Comparison of ENCODE assay signal across 2 cellular contexts in the genomic region with DNA sequence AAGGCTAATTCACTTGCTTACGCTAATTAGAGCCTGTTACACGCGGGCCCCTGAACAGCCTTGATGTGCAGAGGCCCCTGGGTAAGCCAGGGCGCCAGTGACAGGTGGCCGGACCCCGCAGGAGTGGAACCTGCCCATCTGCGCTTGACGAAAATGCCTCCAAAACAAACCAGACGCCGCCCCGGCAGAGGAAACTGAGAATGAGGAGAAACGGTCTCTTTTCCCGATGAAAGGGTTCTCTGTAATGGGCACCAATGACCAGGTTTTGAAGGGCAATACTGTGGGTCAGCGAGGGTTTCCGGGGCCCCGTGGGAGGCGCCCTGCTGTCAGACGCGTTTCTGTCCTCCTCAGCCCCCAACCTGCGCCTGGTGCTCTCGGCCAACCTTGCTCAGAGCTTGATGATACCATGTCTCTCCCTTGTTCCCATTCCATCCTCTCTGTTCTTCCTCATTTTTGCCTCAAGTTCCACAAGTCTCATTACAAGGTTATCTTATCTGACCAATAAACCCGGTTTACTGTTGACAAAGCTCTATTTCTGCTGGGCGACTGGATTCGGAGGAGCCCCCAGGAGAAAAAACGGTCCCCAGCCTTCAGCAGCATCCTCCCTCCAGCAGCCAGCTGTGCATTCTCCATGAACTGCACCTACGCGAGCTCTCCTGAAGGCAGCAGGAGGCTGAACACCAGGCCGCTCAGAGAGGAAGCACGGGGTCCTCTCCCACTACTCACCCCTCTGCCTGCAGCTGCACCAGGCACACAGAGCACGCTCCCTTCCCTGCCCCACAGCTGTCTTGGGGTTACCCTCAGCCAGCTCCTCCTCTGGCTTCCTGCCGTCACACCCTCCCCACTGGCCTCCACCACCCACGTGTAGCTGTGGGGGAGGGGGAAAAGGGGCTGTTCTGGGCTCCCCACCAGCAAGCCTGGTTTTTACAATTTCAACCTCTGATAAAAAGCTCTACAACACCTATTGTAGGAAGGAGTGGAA.
TF ChIP-seq lines count a peak whose summit lies in the region.

No MANE protein-coding gene starts in this region.

TF ChIP-seq in K562, 482 proteins besides CTCF, POLR2A, EP300 and RAD21 (continued from another document and continues in another):
- TF ChIP-seq, protein P1, sequence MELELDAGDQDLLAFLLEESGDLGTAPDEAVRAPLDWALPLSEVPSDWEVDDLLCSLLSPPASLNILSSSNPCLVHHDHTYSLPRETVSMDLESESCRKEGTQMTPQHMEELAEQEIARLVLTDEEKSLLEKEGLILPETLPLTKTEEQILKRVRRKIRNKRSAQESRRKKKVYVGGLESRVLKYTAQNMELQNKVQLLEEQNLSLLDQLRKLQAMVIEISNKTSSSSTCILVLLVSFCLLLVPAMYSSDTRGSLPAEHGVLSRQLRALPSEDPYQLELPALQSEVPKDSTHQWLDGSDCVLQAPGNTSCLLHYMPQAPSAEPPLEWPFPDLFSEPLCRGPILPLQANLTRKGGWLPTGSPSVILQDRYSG (tag; conservative IDR thresholded peaks at IDR 0.05; ENCODE audit: low read depth) = no peak
- TF ChIP-seq, protein P2, sequence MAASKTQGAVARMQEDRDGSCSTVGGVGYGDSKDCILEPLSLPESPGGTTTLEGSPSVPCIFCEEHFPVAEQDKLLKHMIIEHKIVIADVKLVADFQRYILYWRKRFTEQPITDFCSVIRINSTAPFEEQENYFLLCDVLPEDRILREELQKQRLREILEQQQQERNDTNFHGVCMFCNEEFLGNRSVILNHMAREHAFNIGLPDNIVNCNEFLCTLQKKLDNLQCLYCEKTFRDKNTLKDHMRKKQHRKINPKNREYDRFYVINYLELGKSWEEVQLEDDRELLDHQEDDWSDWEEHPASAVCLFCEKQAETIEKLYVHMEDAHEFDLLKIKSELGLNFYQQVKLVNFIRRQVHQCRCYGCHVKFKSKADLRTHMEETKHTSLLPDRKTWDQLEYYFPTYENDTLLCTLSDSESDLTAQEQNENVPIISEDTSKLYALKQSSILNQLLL (CRISPR knock-in tag; IDR thresholded peaks at IDR 0.05; ENCODE audit: borderline replicate concordance) = no peak
- TF ChIP-seq BHLHE40 (IDR thresholded peaks at IDR 0.05; ENCODE audit: low read length) (no peak), RBM22 (IDR thresholded peaks at IDR 0.05; ENCODE audit: low read depth, low read length, poor library complexity, severe bottlenecking) (no peak), MAFG (tag; conservative IDR thresholded peaks at IDR 0.05) (no peak), ZNF354B (CRISPR knock-in tag; IDR thresholded peaks at IDR 0.05) (no peak), ZKSCAN1 (IDR thresholded peaks at IDR 0.05; ENCODE audit: low read depth, low read length) (no peak), POLR2B (IDR thresholded peaks at IDR 0.05; ENCODE audit: low read depth, partially characterized antibody) (no peak), SAFB2 (IDR thresholded peaks at IDR 0.05; ENCODE audit: borderline replicate concordance, low read depth, low read length, severe bottlenecking) (no peak), ZNF146 (CRISPR knock-in tag; IDR thresholded peaks at IDR 0.05; ENCODE audit: unreplicated experiment) (no peak), FOXA3 (CRISPR knock-in tag; conservative IDR thresholded peaks at IDR 0.05 in 1 of 2, IDR thresholded peaks at IDR 0.05 in 1 of 2) (peak; percentile 32 to 55; a peak in 1 of 4 replicates), ZNF184 (CRISPR knock-in tag; IDR thresholded peaks at IDR 0.05) (no peak), CEBPG (CRISPR knock-in tag; IDR thresholded peaks at IDR 0.05) (no peak), CEBPG (tag; conservative IDR thresholded peaks at IDR 0.05 in 1 of 2, IDR thresholded peaks at IDR 0.05 in 1 of 2) (no peak), STAG1 (CRISPR knock-in tag; IDR thresholded peaks at IDR 0.05; ENCODE audit: borderline replicate concordance) (no peak), BCOR (IDR thresholded peaks at IDR 0.05) (no peak), JUN (IDR thresholded peaks at IDR 0.05; ENCODE audit: borderline replicate concordance, low read depth, low read length) (no peak), JUN (CRISPR knock-in tag; IDR thresholded peaks at IDR 0.05; ENCODE audit: borderline replicate concordance) (no peak)
- TF ChIP-seq, protein P3, sequence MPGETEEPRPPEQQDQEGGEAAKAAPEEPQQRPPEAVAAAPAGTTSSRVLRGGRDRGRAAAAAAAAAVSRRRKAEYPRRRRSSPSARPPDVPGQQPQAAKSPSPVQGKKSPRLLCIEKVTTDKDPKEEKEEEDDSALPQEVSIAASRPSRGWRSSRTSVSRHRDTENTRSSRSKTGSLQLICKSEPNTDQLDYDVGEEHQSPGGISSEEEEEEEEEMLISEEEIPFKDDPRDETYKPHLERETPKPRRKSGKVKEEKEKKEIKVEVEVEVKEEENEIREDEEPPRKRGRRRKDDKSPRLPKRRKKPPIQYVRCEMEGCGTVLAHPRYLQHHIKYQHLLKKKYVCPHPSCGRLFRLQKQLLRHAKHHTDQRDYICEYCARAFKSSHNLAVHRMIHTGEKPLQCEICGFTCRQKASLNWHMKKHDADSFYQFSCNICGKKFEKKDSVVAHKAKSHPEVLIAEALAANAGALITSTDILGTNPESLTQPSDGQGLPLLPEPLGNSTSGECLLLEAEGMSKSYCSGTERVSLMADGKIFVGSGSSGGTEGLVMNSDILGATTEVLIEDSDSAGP (CRISPR knock-in tag; IDR thresholded peaks at IDR 0.05) = no peak
- TF ChIP-seq, protein P4, sequence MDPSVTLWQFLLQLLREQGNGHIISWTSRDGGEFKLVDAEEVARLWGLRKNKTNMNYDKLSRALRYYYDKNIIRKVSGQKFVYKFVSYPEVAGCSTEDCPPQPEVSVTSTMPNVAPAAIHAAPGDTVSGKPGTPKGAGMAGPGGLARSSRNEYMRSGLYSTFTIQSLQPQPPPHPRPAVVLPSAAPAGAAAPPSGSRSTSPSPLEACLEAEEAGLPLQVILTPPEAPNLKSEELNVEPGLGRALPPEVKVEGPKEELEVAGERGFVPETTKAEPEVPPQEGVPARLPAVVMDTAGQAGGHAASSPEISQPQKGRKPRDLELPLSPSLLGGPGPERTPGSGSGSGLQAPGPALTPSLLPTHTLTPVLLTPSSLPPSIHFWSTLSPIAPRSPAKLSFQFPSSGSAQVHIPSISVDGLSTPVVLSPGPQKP (CRISPR knock-in tag; IDR thresholded peaks at IDR 0.05) = no peak
- TF ChIP-seq, protein P5, sequence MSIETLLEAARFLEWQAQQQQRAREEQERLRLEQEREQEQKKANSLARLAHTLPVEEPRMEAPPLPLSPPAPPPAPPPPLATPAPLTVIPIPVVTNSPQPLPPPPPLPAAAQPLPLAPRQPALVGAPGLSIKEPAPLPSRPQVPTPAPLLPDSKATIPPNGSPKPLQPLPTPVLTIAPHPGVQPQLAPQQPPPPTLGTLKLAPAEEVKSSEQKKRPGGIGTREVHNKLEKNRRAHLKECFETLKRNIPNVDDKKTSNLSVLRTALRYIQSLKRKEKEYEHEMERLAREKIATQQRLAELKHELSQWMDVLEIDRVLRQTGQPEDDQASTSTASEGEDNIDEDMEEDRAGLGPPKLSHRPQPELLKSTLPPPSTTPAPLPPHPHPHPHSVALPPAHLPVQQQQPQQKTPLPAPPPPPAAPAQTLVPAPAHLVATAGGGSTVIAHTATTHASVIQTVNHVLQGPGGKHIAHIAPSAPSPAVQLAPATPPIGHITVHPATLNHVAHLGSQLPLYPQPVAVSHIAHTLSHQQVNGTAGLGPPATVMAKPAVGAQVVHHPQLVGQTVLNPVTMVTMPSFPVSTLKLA (conservative IDR thresholded peaks at IDR 0.05) = peak in 1 of 2 experiments; percentile 51; a peak in 1 of 4 replicates

TF ChIP-seq in neural cell, 6 proteins besides CTCF, POLR2A, EP300 and RAD21 (continued from another document):
- TF ChIP-seq, protein P6, sequence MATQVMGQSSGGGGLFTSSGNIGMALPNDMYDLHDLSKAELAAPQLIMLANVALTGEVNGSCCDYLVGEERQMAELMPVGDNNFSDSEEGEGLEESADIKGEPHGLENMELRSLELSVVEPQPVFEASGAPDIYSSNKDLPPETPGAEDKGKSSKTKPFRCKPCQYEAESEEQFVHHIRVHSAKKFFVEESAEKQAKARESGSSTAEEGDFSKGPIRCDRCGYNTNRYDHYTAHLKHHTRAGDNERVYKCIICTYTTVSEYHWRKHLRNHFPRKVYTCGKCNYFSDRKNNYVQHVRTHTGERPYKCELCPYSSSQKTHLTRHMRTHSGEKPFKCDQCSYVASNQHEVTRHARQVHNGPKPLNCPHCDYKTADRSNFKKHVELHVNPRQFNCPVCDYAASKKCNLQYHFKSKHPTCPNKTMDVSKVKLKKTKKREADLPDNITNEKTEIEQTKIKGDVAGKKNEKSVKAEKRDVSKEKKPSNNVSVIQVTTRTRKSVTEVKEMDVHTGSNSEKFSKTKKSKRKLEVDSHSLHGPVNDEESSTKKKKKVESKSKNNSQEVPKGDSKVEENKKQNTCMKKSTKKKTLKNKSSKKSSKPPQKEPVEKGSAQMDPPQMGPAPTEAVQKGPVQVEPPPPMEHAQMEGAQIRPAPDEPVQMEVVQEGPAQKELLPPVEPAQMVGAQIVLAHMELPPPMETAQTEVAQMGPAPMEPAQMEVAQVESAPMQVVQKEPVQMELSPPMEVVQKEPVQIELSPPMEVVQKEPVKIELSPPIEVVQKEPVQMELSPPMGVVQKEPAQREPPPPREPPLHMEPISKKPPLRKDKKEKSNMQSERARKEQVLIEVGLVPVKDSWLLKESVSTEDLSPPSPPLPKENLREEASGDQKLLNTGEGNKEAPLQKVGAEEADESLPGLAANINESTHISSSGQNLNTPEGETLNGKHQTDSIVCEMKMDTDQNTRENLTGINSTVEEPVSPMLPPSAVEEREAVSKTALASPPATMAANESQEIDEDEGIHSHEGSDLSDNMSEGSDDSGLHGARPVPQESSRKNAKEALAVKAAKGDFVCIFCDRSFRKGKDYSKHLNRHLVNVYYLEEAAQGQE (IDR thresholded peaks at IDR 0.05; ENCODE audit: borderline replicate concordance) = no peak
- TF ChIP-seq TAF1 (IDR thresholded peaks at IDR 0.05; ENCODE audit: low read depth) (no peak), EZH2 (IDR thresholded peaks at IDR 0.05; ENCODE audit: borderline replicate concordance, insufficient read depth, low read length, poor library complexity, severe bottlenecking) (no peak), MXI1 (conservative IDR thresholded peaks at IDR 0.05; ENCODE audit: poor library complexity, severe bottlenecking) (no peak), POLR2AphosphoS5 (IDR thresholded peaks at IDR 0.05) (no peak)
